Comparison of ENCODE assay signal across 12 cellular contexts in the genomic region with DNA sequence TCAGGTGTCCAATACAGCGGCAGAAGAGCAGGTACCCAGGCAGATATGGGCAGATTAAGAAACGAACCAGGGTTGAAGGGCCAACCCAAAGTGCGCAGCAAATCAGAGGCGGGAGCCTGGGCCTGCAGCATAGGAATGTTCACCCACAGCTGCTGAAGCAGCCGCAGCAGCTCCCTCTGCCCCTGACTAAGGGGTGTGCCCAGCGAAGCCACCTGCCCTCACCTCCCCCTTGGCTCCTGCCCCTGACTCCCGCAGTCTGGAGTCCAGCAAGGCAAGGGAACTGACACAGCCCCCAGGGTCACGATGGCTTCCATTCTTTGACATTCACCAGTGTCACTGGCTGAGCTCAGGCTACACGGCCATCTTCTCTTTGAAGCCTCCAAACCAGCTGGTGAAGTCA. TPM values are rescaled to one million over a fixed set of nuclear protein-coding genes. Genes with fewer than 3 reads are reported as not detected.
DNase-seq lines count a peak whose midpoint lies in the region; ATAC-seq and TF ChIP-seq lines count a peak whose summit lies in the region.
"Had no signal": no experiment of that assay in that cellular context is flagged by ENCODE, and none has a peak within 500 bp of the region (broad histone marks: within the 10 kb centered on the region; RNA-seq: fewer than 3 reads in every experiment).

No MANE protein-coding gene starts in this region.

- H3K4me1 Mint-ChIP-seq in stimulated activated naive CD8-positive, alpha-beta T cell treated with anti-CD3 and anti-CD28 coated beads, Interleukin-15, Interleukin-2, amounts not matched to agents 100 ng/mL and 50 ng/mL, for 24 hours (ENCODE audit: low read depth), result peaks cover 76% of the 10 kb centered on the region
- peaks cover 26 to 72% (median 58%) of the 10 kb centered on the region in 4 donors for H3K4me1 Mint-ChIP-seq in naive thymus-derived CD8-positive, alpha-beta T cell

- no peak for DNase-seq in stimulated activated naive CD8-positive, alpha-beta T cell treated with anti-CD3 and anti-CD28 coated beads, Interleukin-15, Interleukin-2, amounts not matched to agents 100 U/mL and 50 U/mL, for 24 hours
- peak in 1 of 2 donors; percentile 14 for DNase-seq in breast epithelium (ENCODE audit: low spot score in 2 of 2)
- DNase-seq in naive thymus-derived CD8-positive, alpha-beta T cell, result no peak
- no peak for DNase-seq in G401 (ENCODE audit: low spot score)
- no peak for DNase-seq in effector CD8-positive, alpha-beta T cell (lab: John Stamatoyannopoulos, UW)
- DNase-seq: AML-193, aorta, NCI-H2171, SJCRH30 had no signal

- no peak for TF ChIP-seq CTCF in breast epithelium (IDR thresholded peaks at IDR 0.05)

- ATAC-seq in stimulated activated naive CD8-positive, alpha-beta T cell treated with anti-CD3 and anti-CD28 coated beads, Interleukin-15, Interleukin-2, amounts not matched to agents 100 U/mL and 50 U/mL, for 24 hours, result no peak
- no peak for ATAC-seq in naive thymus-derived CD8-positive, alpha-beta T cell
- no peak for ATAC-seq in HG02610 (IDR thresholded peaks at IDR 0.05; ENCODE audit: unreplicated experiment)
- ATAC-seq in GM18907 (IDR thresholded peaks at IDR 0.05; ENCODE audit: unreplicated experiment), result no peak

- H3K9me3 ChIP-seq in breast epithelium, result no peaks in the 10 kb centered on the region
- H3K9me3 ChIP-seq: SJCRH30 had no signal

- H3K4me3 ChIP-seq in breast epithelium, result no peak overlapping the region
- H3K4me3 ChIP-seq: SJCRH30 had no signal

- H3K36me3 ChIP-seq in breast epithelium, result no peaks in the 10 kb centered on the region
- H3K36me3 ChIP-seq: SJCRH30 had no signal

- peak overlapping the region; percentile 78 for H3K27ac Mint-ChIP-seq in stimulated activated naive CD8-positive, alpha-beta T cell treated with anti-CD3 and anti-CD28 coated beads, Interleukin-15, Interleukin-2, amounts not matched to agents 100 ng/mL and 50 ng/mL, for 24 hours
- peak overlapping the region; percentile 29 to 93 (median 82) for H3K27ac Mint-ChIP-seq in naive thymus-derived CD8-positive, alpha-beta T cell

- H3K9me3 Mint-ChIP-seq in stimulated activated naive CD8-positive, alpha-beta T cell treated with anti-CD3 and anti-CD28 coated beads, Interleukin-15, Interleukin-2, amounts not matched to agents 100 ng/mL and 50 ng/mL, for 24 hours, result no peaks in the 10 kb centered on the region
- H3K9me3 Mint-ChIP-seq in naive thymus-derived CD8-positive, alpha-beta T cell, result no peaks in the 10 kb centered on the region

- no peaks in the 10 kb centered on the region for H3K27me3 Mint-ChIP-seq in stimulated activated naive CD8-positive, alpha-beta T cell treated with anti-CD3 and anti-CD28 coated beads, Interleukin-15, Interleukin-2, amounts not matched to agents 100 ng/mL and 50 ng/mL, for 24 hours
- no peaks in the 10 kb centered on the region for H3K27me3 Mint-ChIP-seq in naive thymus-derived CD8-positive, alpha-beta T cell

- POLR2A ChIA-PET in naive thymus-derived CD8-positive, alpha-beta T cell (lab: Charles Lee), result interaction anchor here (0.5 to 26.2 kb wide), 8 partner anchors 9 to 785 kb away, joined by 3 to 1375 read pairs (median 4); a partner anchor contains a TSS

- H3K27me3 ChIP-seq in breast epithelium, result no peaks in the 10 kb centered on the region
- H3K27me3 ChIP-seq: SJCRH30 had no signal

- H3K4me1 ChIP-seq in breast epithelium, result peaks cover 8% of the 10 kb centered on the region in 2 donors

- no peak overlapping the region for H3K4me3 Mint-ChIP-seq in stimulated activated naive CD8-positive, alpha-beta T cell treated with anti-CD3 and anti-CD28 coated beads, Interleukin-15, Interleukin-2, amounts not matched to agents 100 ng/mL and 50 ng/mL, for 24 hours
- H3K4me3 Mint-ChIP-seq in naive thymus-derived CD8-positive, alpha-beta T cell, result peak overlapping the region in 9 of 10 donors; percentile 1 to 84 (median 57)

- in situ Hi-C loops in G401 (cut with HindIII; ENCODE audit: low sequenced_read_pairs), result no loop called here

- no peak for TF ChIP-seq POLR2A in breast epithelium (IDR thresholded peaks at IDR 0.05)

- H3K27ac ChIP-seq in breast epithelium, result peak overlapping the region; percentile 82 to 91
- H3K27ac ChIP-seq: SJCRH30 had no signal

- intact Hi-C loops in breast epithelium (cut with DNase I; ENCODE audit: low total_unique reads), result loop anchor here (10.0 kb wide), 1 partner anchor 885 kb away; no protein-coding TSS in a partner anchor

- H3K36me3 Mint-ChIP-seq in stimulated activated naive CD8-positive, alpha-beta T cell treated with anti-CD3 and anti-CD28 coated beads, Interleukin-15, Interleukin-2, amounts not matched to agents 100 ng/mL and 50 ng/mL, for 24 hours (ENCODE audit: low read depth), result no peaks in the 10 kb centered on the region
- no peaks in the 10 kb centered on the region for H3K36me3 Mint-ChIP-seq in naive thymus-derived CD8-positive, alpha-beta T cell

RNA-seq across cellular contexts. Expression of a gene that starts 27.3 kb away (rescaled TPM):
- 100 to 1,000 TPM; 198 to 737 (median 492) TPM for total RNA-seq in breast epithelium
- total RNA-seq in naive thymus-derived CD8-positive, alpha-beta T cell, result 100 to 1,000 TPM; 201 to 222 TPM
- 100 to 1,000 TPM; 122 to 142 (median 134) TPM for polyA plus RNA-seq in naive thymus-derived CD8-positive, alpha-beta T cell
- total RNA-seq in G401 (2014; rRNA removed; shearing (Covaris generic)), result 7.8 and 28.6 TPM in 2 replicates
